14 cellular contexts compared by ENCODE assay signal in the genomic region with DNA sequence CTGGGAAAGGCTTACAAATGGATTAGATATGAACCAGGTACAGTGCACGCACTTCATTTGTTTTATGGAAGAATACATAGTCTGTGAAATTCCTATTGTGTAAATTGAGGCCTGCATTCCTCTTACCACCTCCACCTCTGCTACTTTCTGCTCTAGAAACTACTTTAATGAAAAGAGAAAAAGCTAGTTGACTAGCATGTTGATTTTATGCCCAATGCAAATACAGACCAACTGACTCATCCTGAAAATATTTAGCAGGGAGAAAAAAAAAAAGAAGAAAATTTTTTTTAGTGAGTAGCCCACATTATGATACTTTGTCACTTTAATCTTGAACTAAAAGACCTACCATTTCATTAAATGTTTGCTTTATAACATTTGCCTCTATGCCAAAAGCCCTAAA.
DNase-seq lines count a peak whose midpoint lies in the region; ATAC-seq and TF ChIP-seq lines count a peak whose summit lies in the region.
"Had no signal": no experiment of that assay in that cellular context is flagged by ENCODE, and none has a peak within 500 bp of the region (broad histone marks: within the 10 kb centered on the region; RNA-seq: fewer than 3 reads in every experiment).

No MANE protein-coding gene starts in this region.

- peak; percentile 53 for DNase-seq in AG20443 (ENCODE audit: low spot score)
- DNase-seq in LoVo (ENCODE audit: low spot score): peak; percentile 60
- DNase-seq in cardiac fibroblast (ENCODE audit: low read depth in 2 of 2): peak; percentile 38 to 56
- peak; percentile 82 for DNase-seq in kidney glomerular epithelial cell (lab: John Stamatoyannopoulos, UW)
- DNase-seq in GM13977 (ENCODE audit: low spot score): no peak
- DNase-seq in iPS-NIHi7 (ENCODE audit: extremely low spot score): no peak
- DNase-seq in NCI-H748 treated with DMSO at 0.1 percent for 48 hours (lab: John Stamatoyannopoulos, UW): no peak
- DNase-seq: activated naive CD8-positive, alpha-beta T cell treated with anti-CD3 and anti-CD28 coated beads, Interleukin-2, amount 50 U/mL, for 24 hours; heart right ventricle; NCI-H1930; posterior cingulate gyrus; stimulated activated CD4-positive, alpha-beta T cell treated with anti-CD3 and anti-CD28 coated beads, Interleukin-2, amount 100 ng/mL, for 24 hours had no signal

- ATAC-seq in HG03520 (IDR thresholded peaks at IDR 0.05; ENCODE audit: unreplicated experiment): no peak
- ATAC-seq: activated naive CD8-positive, alpha-beta T cell treated with anti-CD3 and anti-CD28 coated beads, Interleukin-2, amount 50 U/mL, for 24 hours; heart right ventricle; stimulated activated effector memory CD8-positive, alpha-beta T cell treated with anti-CD3 and anti-CD28 coated beads, Interleukin-12 subunit alpha, Interleukin-12 subunit beta, amount 100 ng/mL, for 72 hours had no signal

- no peak for TF ChIP-seq CTCF in cardiac fibroblast (IDR thresholded peaks at IDR 0.05; ENCODE audit: low read depth, low read length)
- TF ChIP-seq CTCF in GM13977 (IDR thresholded peaks at IDR 0.05; ENCODE audit: extremely low read depth, insufficient read depth, missing control alignments): no peak

- H3K4me3 ChIP-seq in cardiac fibroblast (replicated peaks in 1 of 2; ENCODE audit: low read depth in 2 of 2, low read length in 2 of 2): no peak overlapping the region
- H3K4me3 ChIP-seq: heart right ventricle had no signal

- in situ Hi-C loops in GM13977 (cut with MboI; ENCODE audit: low pct_unique_long_range_greater_than_20kb, low sequenced_read_pairs, unreplicated experiment): no loop called here

Comparison
In these comparisons a context has a peak if more than half of its experiments do, and no peak if none do; other contexts are left out.
1. DNase-seq: peak in AG20443 (single experiment), LoVo (single experiment), cardiac fibroblast (2 of 2) and kidney glomerular epithelial cell (single experiment); none in GM13977 (single experiment), iPS-NIHi7 (single experiment) and NCI-H748 treated with DMSO at 0.1 percent for 48 hours (single experiment).